29 cellular contexts compared by ENCODE assay signal in genomic region chr14:70077005-70077404, GRCh38.
"Had no signal": no experiment of that assay in that cellular context is flagged by ENCODE, and none has a peak within 500 bp of the region (broad histone marks: within the 10 kb centered on the region; RNA-seq: fewer than 3 reads in every experiment).

No MANE protein-coding gene starts in this region.

- H3K4me1 ChIP-seq: SJCRH30 had no signal

- H3K27me3 ChIP-seq: SJCRH30 had no signal

- ATAC-seq: Panc1, Right ventricle myocardium inferior, SK-N-SH treated with all-trans-retinoic acid at 6 μM for 48 hours had no signal

- FAIRE-seq: RCC 7860 had no signal

- H3K27ac ChIP-seq: KMS-11, PC-9, RWPE1, SJCRH30, SK-N-MC had no signal

- H3K9me3 ChIP-seq: SJCRH30 had no signal

- DNase-seq: Karpas-422, KBM-7, MM.1S, MV-4-11, NCI-H1092, NCI-H1417 treated with DMSO at 0.1 percent for 48 hours, NCI-H1436 treated with DMSO at 0.1 percent for 48 hours, NCI-H1694 treated with DMSO at 0.1 percent for 48 hours, NCI-H187 treated with DMSO at 0.1 percent for 48 hours, NCI-H2029, NCI-H2171 treated with DMSO at 0.1 percent for 48 hours, NCI-H2227 treated with DMSO at 0.1 percent for 48 hours, NCI-H345, NCI-H446, NCI-H510A treated with DMSO at 0.1 percent for 48 hours, NCI-H524 treated with DMSO at 0.1 percent for 48 hours, NCI-H526 treated with DMSO at 0.1 percent for 48 hours, NCI-H774, PC-9, SHP77, SIG-M5, SJCRH30 had no signal

- H3K36me3 ChIP-seq: SJCRH30 had no signal

- H3K4me3 ChIP-seq: PC-9, SJCRH30, SK-N-MC had no signal
